ENCODE assay signal across 21 cellular contexts in genomic region chr20:51931321-51931720, GRCh38.
A peak's percentile ranks its signal among the peaks of the same experiment; 100 is the strongest.
DNase-seq lines count a peak whose midpoint lies in the region; ATAC-seq and TF ChIP-seq lines count a peak whose summit lies in the region.
"Had no signal": no experiment of that assay in that cellular context is flagged by ENCODE, and none has a peak within 500 bp of the region (broad histone marks: within the 10 kb centered on the region; RNA-seq: fewer than 3 reads in every experiment).

No MANE protein-coding gene starts in this region.

- H3K36me3 Mint-ChIP-seq in nephron (ENCODE audit: low read depth), result no peaks in the 10 kb centered on the region
- H3K36me3 Mint-ChIP-seq in activated CD4-positive, alpha-beta memory T cell treated with anti-CD3 and anti-CD28 coated beads for 36 hours, result no peaks in the 10 kb centered on the region
- H3K36me3 Mint-ChIP-seq in activated T-helper 2 cell treated with anti-CD3 and anti-CD28 coated beads, Interferon-gamma antibody, Interleukin-2, Interleukin-4, amounts not matched to agents 10 μg/mL and 5 μg/mL and 100 μg/mL, durations not matched to agents 14 hours and 24 hours and 36 hours (ENCODE audit: low read depth), result no peaks in the 10 kb centered on the region
- H3K36me3 Mint-ChIP-seq: activated naive CD8-positive, alpha-beta T cell treated with anti-CD3 and anti-CD28 coated beads, Interleukin-2, amount 10 ng/mL, durations not matched to agents 7 days and 5 days; brain; CD4-positive, CD25-positive, alpha-beta regulatory T cell; naive B cell; stimulated activated naive B cell treated with anti-CD40 and anti-IgM and Interleukin-4, amounts not matched to agents 10 μg/mL and 1 μg/mL and 100 μg/mL, for 72 hours had no signal

- in situ Hi-C loops in IMR-90 (cut with MboI; ENCODE audit: low sequenced_read_pairs), result no loop called here

- no peaks in the 10 kb centered on the region for H3K79me1 ChIP-seq in IMR-90 (ENCODE audit: low read depth in 1 of 2, low read length in 2 of 2)

- no peak overlapping the region for H3K18ac ChIP-seq in IMR-90 (ENCODE audit: low read depth, low read length)

- H2BK5ac ChIP-seq in IMR-90 (ENCODE audit: low read depth, low read length, poor library complexity, severe bottlenecking), result no peak overlapping the region

- H3K36me3 ChIP-seq in BLaER1 treated with 17β-estradiol and CSF1 and Interleukin-3, amounts not matched to agents 10 nM and 100 nM, result no peaks in the 10 kb centered on the region
- H3K36me3 ChIP-seq in IMR-90 (ENCODE audit: control insufficient read depth, insufficient read depth, low read length) (no peaks in the 10 kb centered on the region), left lung (no peaks in the 10 kb centered on the region)
- H3K36me3 ChIP-seq: heart right ventricle had no signal

- no peak for TF ChIP-seq POLR2A in IMR-90 (IDR thresholded peaks at IDR 0.05; ENCODE audit: low read depth, low read length)

- no peak overlapping the region for H3K4me3 ChIP-seq in BLaER1 treated with 17β-estradiol and CSF1 and Interleukin-3, amounts not matched to agents 10 nM and 100 nM
- no peak overlapping the region for H3K4me3 ChIP-seq in IMR-90 (ENCODE audit: insufficient read depth, low read depth, low read length)
- H3K4me3 ChIP-seq in left lung, result no peak overlapping the region
- H3K4me3 ChIP-seq: heart right ventricle, lung had no signal

- H3K9me1 ChIP-seq in IMR-90 (ENCODE audit: insufficient read depth, low read length), result no peaks in the 10 kb centered on the region

- intact Hi-C loops in IMR-90 (cut with micrococcal nuclease), result no loop called here
- intact Hi-C loops in activated CD4-positive, alpha-beta memory T cell treated with anti-CD3 and anti-CD28 coated beads for 36 hours (cut with micrococcal nuclease), result no loop called here
- intact Hi-C loops in activated T-helper 2 cell treated with anti-CD3 and anti-CD28 coated beads, Interferon-gamma antibody, Interleukin-2, Interleukin-4, amounts not matched to agents 10 μg/mL and 5 μg/mL and 100 μg/mL, durations not matched to agents 14 hours and 24 hours and 36 hours (cut with micrococcal nuclease), result no loop called here
- intact Hi-C loops in left lung (cut with DNase I), result no loop called here

- H3K9ac ChIP-seq in BLaER1 treated with 17β-estradiol and CSF1 and Interleukin-3, amounts not matched to agents 10 nM and 100 nM, result no peak overlapping the region
- no peak overlapping the region for H3K9ac ChIP-seq in IMR-90 (ENCODE audit: low read depth, low read length)
- H3K9ac ChIP-seq: SK-N-SH had no signal

- CTCF ChIA-PET in IMR-90 (lab: Yijun Ruan, JAX), result interaction anchor here (0.5 kb wide), 1 partner anchor 17 kb away, joined by 4 read pairs; no protein-coding TSS in a partner anchor
- CTCF ChIA-PET in activated CD4-positive, alpha-beta memory T cell treated with anti-CD3 and anti-CD28 coated beads for 36 hours (lab: Charles Lee), result no interaction called here

- no peak overlapping the region for H3K56ac ChIP-seq in IMR-90 (ENCODE audit: extremely low read depth, insufficient read depth, low read length)

- H3K9me3 Mint-ChIP-seq in nephron, result peaks cover 4% of the 10 kb centered on the region
- no peaks in the 10 kb centered on the region for H3K9me3 Mint-ChIP-seq in activated CD4-positive, alpha-beta memory T cell treated with anti-CD3 and anti-CD28 coated beads for 36 hours
- no peaks in the 10 kb centered on the region for H3K9me3 Mint-ChIP-seq in activated T-helper 2 cell treated with anti-CD3 and anti-CD28 coated beads, Interferon-gamma antibody, Interleukin-2, Interleukin-4, amounts not matched to agents 10 μg/mL and 5 μg/mL and 100 μg/mL, durations not matched to agents 14 hours and 24 hours and 36 hours
- H3K9me3 Mint-ChIP-seq: activated naive CD8-positive, alpha-beta T cell treated with anti-CD3 and anti-CD28 coated beads, Interleukin-2, amount 10 ng/mL, durations not matched to agents 7 days and 5 days; activated T-helper 1 cell treated with anti-CD3 and anti-CD28 coated beads, Interleukin-12 subunit alpha, Interleukin-12 subunit beta, Interleukin-2, Interleukin-4 antibody, amounts not matched to agents 30 ng/mL and 10 ng/mL and 1 ng/mL, durations not matched to agents 14 hours and 24 hours and 36 hours; CD4-positive, CD25-positive, alpha-beta regulatory T cell had no signal

- no peak overlapping the region for H2BK20ac ChIP-seq in IMR-90 (ENCODE audit: low read depth, low read length)

- 66% methylated on average over 4 of the region's 6 CpGs; no CpG with 5 or more reads in 1 of the 2 experiments for WGBS in IMR-90 (ENCODE audit: extremely low coverage in 2 of 2, insufficient read length in 1 of 2), 2 experiments

- no peak overlapping the region for H2BK120ac ChIP-seq in IMR-90 (ENCODE audit: low read depth, low read length)

- H4K5ac ChIP-seq in IMR-90 (ENCODE audit: low read depth, low read length), result no peak overlapping the region

- H2AK5ac ChIP-seq in IMR-90 (ENCODE audit: low read depth, low read length), result peak overlapping the region; percentile 30; the same call in 1 of the 2 replicates

- H3K23ac ChIP-seq in IMR-90 (ENCODE audit: low read depth, low read length), result no peak overlapping the region

- no peak overlapping the region for H2AK9ac ChIP-seq in IMR-90 (replicated peaks; ENCODE audit: low read depth, low read length, poor library complexity)

- H4K20me1 ChIP-seq in BLaER1 treated with 17β-estradiol and CSF1 and Interleukin-3, amounts not matched to agents 10 nM and 100 nM, result no peaks in the 10 kb centered on the region
- H4K20me1 ChIP-seq in IMR-90 (ENCODE audit: insufficient read depth, low read length), result no peaks in the 10 kb centered on the region

- TF ChIP-seq RAD21 in IMR-90 (IDR thresholded peaks at IDR 0.05; ENCODE audit: low read length), result no peak

- no TSS peak for BruUV-seq in IMR-90 (replicated peaks; lab: Mats Ljungman, UMichigan)

- H3K4me3 Mint-ChIP-seq in nephron, result peak overlapping the region in 1 of 3 experiments; percentile 20
- no peak overlapping the region for H3K4me3 Mint-ChIP-seq in activated CD4-positive, alpha-beta memory T cell treated with anti-CD3 and anti-CD28 coated beads for 36 hours
- no peak overlapping the region for H3K4me3 Mint-ChIP-seq in activated T-helper 2 cell treated with anti-CD3 and anti-CD28 coated beads, Interferon-gamma antibody, Interleukin-2, Interleukin-4, amounts not matched to agents 10 μg/mL and 5 μg/mL and 100 μg/mL, durations not matched to agents 14 hours and 24 hours and 36 hours (ENCODE audit: low read depth)
- H3K4me3 Mint-ChIP-seq: activated naive CD8-positive, alpha-beta T cell treated with anti-CD3 and anti-CD28 coated beads, Interleukin-2, amount 10 ng/mL, durations not matched to agents 7 days and 5 days; activated T-helper 1 cell treated with anti-CD3 and anti-CD28 coated beads, Interleukin-12 subunit alpha, Interleukin-12 subunit beta, Interleukin-2, Interleukin-4 antibody, amounts not matched to agents 30 ng/mL and 10 ng/mL and 1 ng/mL, durations not matched to agents 14 hours and 24 hours and 36 hours; brain; CD4-positive, CD25-positive, alpha-beta regulatory T cell; naive B cell; stimulated activated naive B cell treated with anti-CD40 and anti-IgM and Interleukin-4, amounts not matched to agents 10 μg/mL and 1 μg/mL and 100 μg/mL, for 72 hours had no signal

- H3K14ac ChIP-seq in IMR-90 (replicated peaks; ENCODE audit: low read depth, low read length), result no peak overlapping the region

- H3K27me3 ChIP-seq in BLaER1 treated with 17β-estradiol and CSF1 and Interleukin-3, amounts not matched to agents 10 nM and 100 nM, result no peaks in the 10 kb centered on the region
- H3K27me3 ChIP-seq in IMR-90 (ENCODE audit: control insufficient read depth, insufficient read depth, low read length) (no peaks in the 10 kb centered on the region; the same call in 1 of the 2 replicates), left lung (peaks cover 4% of the 10 kb centered on the region in 2 donors)

- peak overlapping the region; percentile 2 to 59 (median 42); a peak in 18 of 22 replicates for H3K4me2 ChIP-seq in BLaER1 treated with 17β-estradiol and CSF1 and Interleukin-3, amounts not matched to agents 10 nM and 100 nM
- H3K4me2 ChIP-seq in IMR-90 (ENCODE audit: low read depth, low read length), result no peak overlapping the region
- H3K4me2 ChIP-seq: SK-N-SH had no signal

- peaks cover 6% of the 10 kb centered on the region for H3K27me3 Mint-ChIP-seq in nephron (ENCODE audit: low read depth)
- no peaks in the 10 kb centered on the region for H3K27me3 Mint-ChIP-seq in activated CD4-positive, alpha-beta memory T cell treated with anti-CD3 and anti-CD28 coated beads for 36 hours
- no peaks in the 10 kb centered on the region for H3K27me3 Mint-ChIP-seq in activated T-helper 2 cell treated with anti-CD3 and anti-CD28 coated beads, Interferon-gamma antibody, Interleukin-2, Interleukin-4, amounts not matched to agents 10 μg/mL and 5 μg/mL and 100 μg/mL, durations not matched to agents 14 hours and 24 hours and 36 hours (ENCODE audit: low read depth)
- H3K27me3 Mint-ChIP-seq: brain; CD4-positive, CD25-positive, alpha-beta regulatory T cell; naive B cell had no signal

- no peak overlapping the region for H4K91ac ChIP-seq in IMR-90 (ENCODE audit: insufficient read depth, low read depth, low read length)

- H2AFZ ChIP-seq in IMR-90 (replicated peaks; ENCODE audit: low read length, poor library complexity), result peak overlapping the region; percentile 9

- no peak for ATAC-seq in IMR-90 (ENCODE audit: low read depth)
- ATAC-seq in left lung, result no peak
- ATAC-seq: stimulated activated naive B cell treated with anti-CD40 and anti-IgM and Interleukin-4, amounts not matched to agents 10 μg/mL and 1 μg/mL and 100 μg/mL, for 72 hours had no signal

- H3K4ac ChIP-seq in IMR-90 (ENCODE audit: low read depth, low read length), result 0 out of 2 replicates have a peak overlapping the region, but pooled peaks have one; percentile 13

- DNase-seq in IMR-90 (no peak), dermis blood vessel endothelial cell (peak; percentile 52), NOMO-1 treated with dmso at 0.1 percent for 144 hours (lab: John Stamatoyannopoulos, UW; ENCODE audit: unreplicated experiment) (no peak), left lung (no peak)
- no peak for DNase-seq in activated CD4-positive, alpha-beta memory T cell treated with anti-CD3 and anti-CD28 coated beads for 36 hours
- DNase-seq in activated T-helper 2 cell treated with anti-CD3 and anti-CD28 coated beads, Interferon-gamma antibody, Interleukin-2, Interleukin-4, amounts not matched to agents 10 μg/mL and 5 μg/mL and 100 μg/mL, durations not matched to agents 14 hours and 24 hours and 36 hours (ENCODE audit: low spot score), result no peak
- DNase-seq: activated naive CD8-positive, alpha-beta T cell treated with anti-CD3 and anti-CD28 coated beads, Interleukin-2, amount 10 ng/mL, durations not matched to agents 7 days and 5 days; CD4-positive, CD25-positive, alpha-beta regulatory T cell; DMS153; KG1; naive B cell; NCI-H1694; SK-N-SH; stimulated activated CD4-positive, alpha-beta T cell treated with anti-CD3 and anti-CD28 coated beads, Interleukin-1b, Interleukin-23, amount 100 ng/mL, for 48 hours; stimulated activated naive B cell treated with anti-CD40 and anti-IgM and Interleukin-4, amounts not matched to agents 10 μg/mL and 1 μg/mL and 100 μg/mL, for 72 hours had no signal

- H3K27ac Mint-ChIP-seq in nephron, result peak overlapping the region in 2 of 3 experiments; percentile 40 to 66
- H3K27ac Mint-ChIP-seq in activated CD4-positive, alpha-beta memory T cell treated with anti-CD3 and anti-CD28 coated beads for 36 hours, result no peak overlapping the region
- H3K27ac Mint-ChIP-seq in activated T-helper 2 cell treated with anti-CD3 and anti-CD28 coated beads, Interferon-gamma antibody, Interleukin-2, Interleukin-4, amounts not matched to agents 10 μg/mL and 5 μg/mL and 100 μg/mL, durations not matched to agents 14 hours and 24 hours and 36 hours, result no peak overlapping the region
- H3K27ac Mint-ChIP-seq: activated naive CD8-positive, alpha-beta T cell treated with anti-CD3 and anti-CD28 coated beads, Interleukin-2, amount 10 ng/mL, durations not matched to agents 7 days and 5 days; activated T-helper 1 cell treated with anti-CD3 and anti-CD28 coated beads, Interleukin-12 subunit alpha, Interleukin-12 subunit beta, Interleukin-2, Interleukin-4 antibody, amounts not matched to agents 30 ng/mL and 10 ng/mL and 1 ng/mL, durations not matched to agents 14 hours and 24 hours and 36 hours; CD4-positive, CD25-positive, alpha-beta regulatory T cell; naive B cell; stimulated activated naive B cell treated with anti-CD40 and anti-IgM and Interleukin-4, amounts not matched to agents 10 μg/mL and 1 μg/mL and 100 μg/mL, for 72 hours had no signal

- TF ChIP-seq CTCF in IMR-90 (conservative IDR thresholded peaks at IDR 0.05; ENCODE audit: low read depth, low read length) (no peak), nephron (IDR thresholded peaks at IDR 0.05; ENCODE audit: unreplicated experiment in 3 of 3) (no peak), left lung (IDR thresholded peaks at IDR 0.05) (no peak)

- no peak overlapping the region for H4K8ac ChIP-seq in IMR-90 (ENCODE audit: low read depth in 2 of 2, low read length in 2 of 2)

- H2BK15ac ChIP-seq in IMR-90 (ENCODE audit: low read depth, low read length), result peak overlapping the region; percentile 15; the same call in 1 of the 3 replicates

- H3K4me1 ChIP-seq in BLaER1 treated with 17β-estradiol and CSF1 and Interleukin-3, amounts not matched to agents 10 nM and 100 nM, result peaks cover 11 to 43% (median 28%) of the 10 kb centered on the region in 10 experiments
- no peaks in the 10 kb centered on the region; the same call in 1 of the 2 replicates for H3K4me1 ChIP-seq in IMR-90 (ENCODE audit: control insufficient read depth, insufficient read depth, low read length)
- H3K4me1 ChIP-seq in left lung, result no peaks in the 10 kb centered on the region

- dilution Hi-C loops in IMR-90 (cut with HindIII; ENCODE audit: low sequenced_read_pairs, unreplicated experiment), result no loop called here

- POLR2A ChIA-PET in IMR-90 (lab: Charles Lee; ENCODE audit: unreplicated experiment), result no interaction called here
- POLR2A ChIA-PET in activated CD4-positive, alpha-beta memory T cell treated with anti-CD3 and anti-CD28 coated beads for 36 hours (lab: Charles Lee), result interaction anchor here (1.0 kb wide), 1 partner anchor 35 kb away, joined by 4 read pairs; no protein-coding TSS in a partner anchor

- H3K9me3 ChIP-seq in BLaER1 treated with 17β-estradiol and CSF1 and Interleukin-3, amounts not matched to agents 10 nM and 100 nM (replicated peaks in 1 of 11), result peaks cover 0 to 8% (median 0%) of the 10 kb centered on the region in 11 experiments; a peak in 1 of 22 replicates
- H3K9me3 ChIP-seq in IMR-90 (ENCODE audit: control insufficient read depth, insufficient read depth, low read length) (no peaks in the 10 kb centered on the region), left lung (no peaks in the 10 kb centered on the region)
- H3K9me3 ChIP-seq: heart right ventricle, SK-N-SH had no signal

- peak overlapping the region in 2 of 11 experiments; percentile 11 to 30; a peak in 3 of 22 replicates for H3K27ac ChIP-seq in BLaER1 treated with 17β-estradiol and CSF1 and Interleukin-3, amounts not matched to agents 10 nM and 100 nM
- H3K27ac ChIP-seq in IMR-90 (ENCODE audit: insufficient read depth, low read length) (no peak overlapping the region), left lung (no peak overlapping the region)
- H3K27ac ChIP-seq: heart right ventricle had no signal

- H3K4me1 Mint-ChIP-seq in nephron, result peaks cover 30% of the 10 kb centered on the region
- H3K4me1 Mint-ChIP-seq in activated CD4-positive, alpha-beta memory T cell treated with anti-CD3 and anti-CD28 coated beads for 36 hours (ENCODE audit: low read depth), result no peaks in the 10 kb centered on the region
- no peaks in the 10 kb centered on the region for H3K4me1 Mint-ChIP-seq in activated T-helper 2 cell treated with anti-CD3 and anti-CD28 coated beads, Interferon-gamma antibody, Interleukin-2, Interleukin-4, amounts not matched to agents 10 μg/mL and 5 μg/mL and 100 μg/mL, durations not matched to agents 14 hours and 24 hours and 36 hours (ENCODE audit: low read depth)
- H3K4me1 Mint-ChIP-seq: CD4-positive, CD25-positive, alpha-beta regulatory T cell; stimulated activated naive B cell treated with anti-CD40 and anti-IgM and Interleukin-4, amounts not matched to agents 10 μg/mL and 1 μg/mL and 100 μg/mL, for 72 hours had no signal

Comparison
In these comparisons a context has a peak if more than half of its experiments do, and no peak if none do; other contexts are left out.
1. H3K27ac Mint-ChIP-seq: peak in nephron (2 of 3); none in activated CD4-positive, alpha-beta memory T cell treated with anti-CD3 and anti-CD28 coated beads for 36 hours (single experiment) and activated T-helper 2 cell treated with anti-CD3 and anti-CD28 coated beads, Interferon-gamma antibody, Interleukin-2, Interleukin-4, amounts not matched to agents 10 μg/mL and 5 μg/mL and 100 μg/mL, durations not matched to agents 14 hours and 24 hours and 36 hours (single experiment).